Comparison of ENCODE assay signal across 8 cellular contexts in the genomic region with DNA sequence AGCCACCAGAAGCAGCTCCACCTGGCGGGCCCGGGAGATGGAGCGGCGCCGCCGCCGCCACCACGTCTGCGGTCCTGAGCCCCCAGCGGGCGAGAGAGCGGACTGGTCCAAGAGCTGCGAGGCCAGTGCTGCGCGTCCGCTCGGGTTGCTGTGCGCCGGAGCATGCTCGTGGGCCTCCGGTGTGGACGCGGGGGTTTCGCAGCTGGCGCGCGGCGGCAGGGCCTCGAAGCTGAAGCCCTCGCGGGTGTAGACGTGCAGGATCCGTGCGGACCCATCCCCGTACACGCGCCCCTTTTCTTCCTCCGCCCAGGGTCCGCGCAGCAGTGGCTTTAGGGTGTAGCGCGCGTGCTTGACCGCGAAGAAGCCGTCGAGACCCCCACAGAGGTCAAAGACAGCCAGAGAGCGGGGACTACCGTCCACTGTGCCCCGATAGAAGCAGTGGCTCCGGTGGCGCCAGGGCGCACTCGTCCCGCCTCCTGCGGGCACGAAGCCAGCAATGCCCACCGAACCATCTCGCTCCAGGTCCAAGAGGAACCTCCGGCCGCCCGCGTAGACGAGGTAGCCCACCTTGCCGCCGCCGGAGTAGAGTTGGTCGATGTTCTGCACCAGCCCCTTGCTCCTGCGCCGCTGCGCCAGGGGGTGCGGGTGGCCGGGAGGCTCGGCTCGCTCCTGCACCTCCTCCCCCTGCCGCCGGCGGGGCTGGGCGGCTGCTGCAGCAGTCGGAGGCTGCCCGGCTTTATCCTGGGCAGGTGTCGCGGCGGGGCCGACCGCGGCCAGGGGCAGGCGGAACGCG. TPM values are rescaled to one million over a fixed set of nuclear protein-coding genes. Genes with fewer than 3 reads are reported as not detected.
A peak's percentile ranks its signal among the peaks of the same experiment; 100 is the strongest.
DNase-seq lines count a peak whose midpoint lies in the region; ATAC-seq and TF ChIP-seq lines count a peak whose summit lies in the region.

No MANE protein-coding gene starts in this region.

- H3K9ac ChIP-seq in fibroblast of lung (ENCODE audit: insufficient read depth, low read length), result peak overlapping the region; percentile 62

- no peaks in the 10 kb centered on the region for H3K9me3 Mint-ChIP-seq in nephron

- no peaks in the 10 kb centered on the region for H3K27me3 ChIP-seq in fibroblast of lung (ENCODE audit: control insufficient read depth, insufficient read depth, low read length)

- H3K4me3 Mint-ChIP-seq in nephron, result peak overlapping the region; percentile 93 to 96 (median 93)

- peak overlapping the region; percentile 81 for H3K4me3 ChIP-seq in AG10803 (ENCODE audit: low read length)
- peak overlapping the region; percentile 74 to 83 (median 78) for H3K4me3 ChIP-seq in fibroblast of lung (replicated peaks in 1 of 4; ENCODE audit: control extremely low read depth in 1 of 4, insufficient read depth in 1 of 4, low read depth in 3 of 4, low read length in 4 of 4)

- peaks cover 25% of the 10 kb centered on the region for H3K27me3 Mint-ChIP-seq in nephron (ENCODE audit: low read depth)

- H3K36me3 ChIP-seq in fibroblast of lung (ENCODE audit: control insufficient read depth, insufficient read depth, low read length), result no peaks in the 10 kb centered on the region

- H3K4me1 ChIP-seq in fibroblast of lung (ENCODE audit: control insufficient read depth, extremely low read depth, insufficient read depth, low read length), result peaks cover 4% of the 10 kb centered on the region

- H3K4me1 Mint-ChIP-seq in nephron, result peaks cover 25% of the 10 kb centered on the region

- H4K20me1 ChIP-seq in fibroblast of lung (ENCODE audit: control insufficient read depth, extremely low read depth, insufficient read depth, low read length), result no peaks in the 10 kb centered on the region

- no peaks in the 10 kb centered on the region for H3K9me3 ChIP-seq in fibroblast of lung (ENCODE audit: control insufficient read depth, insufficient read depth, low read depth, low read length)

- DNase-seq in AG10803 (ENCODE audit: low read depth) (peak; percentile 70), NCI-H2227 treated with DMSO at 0.1 percent for 48 hours (lab: John Stamatoyannopoulos, UW) (peak; percentile 7), fibroblast of lung (ENCODE audit: low read depth in 2 of 2) (peak in 1 of 2 donors; percentile 16), NCI-H2107 (lab: John Stamatoyannopoulos, UW) (no peak)
- no peak for DNase-seq in stimulated activated CD4-positive, alpha-beta T cell treated with anti-CD3 and anti-CD28 coated beads, Interleukin-2, amount 100 ng/mL, for 48 hours

- no peaks in the 10 kb centered on the region for H3K79me2 ChIP-seq in fibroblast of lung (ENCODE audit: control insufficient read depth, insufficient read depth, low read length)

- peak overlapping the region; percentile 65 for H3K27ac ChIP-seq in fibroblast of lung (ENCODE audit: insufficient read depth, low read length)

- peak overlapping the region; percentile 81 for H2AFZ ChIP-seq in fibroblast of lung (ENCODE audit: low read length)

- H3K36me3 Mint-ChIP-seq in nephron (ENCODE audit: low read depth), result peaks cover 18% of the 10 kb centered on the region

- H3K4me2 ChIP-seq in fibroblast of lung (ENCODE audit: extremely low read depth, insufficient read depth, low read length), result peak overlapping the region; percentile 97

- peak; percentile 47 for TF ChIP-seq CTCF in AG10803 (conservative IDR thresholded peaks at IDR 0.05; ENCODE audit: low read length)
- peak; percentile 25 to 35 for TF ChIP-seq CTCF in fibroblast of lung (conservative IDR thresholded peaks at IDR 0.05 in 1 of 2, IDR thresholded peaks at IDR 0.05 in 1 of 2; ENCODE audit: low read depth in 1 of 2, low read length in 2 of 2)
- TF ChIP-seq CTCF in nephron (IDR thresholded peaks at IDR 0.05; ENCODE audit: unreplicated experiment in 3 of 3), result peak; percentile 32 to 52 (median 36)

- peak overlapping the region; percentile 90 to 98 (median 96) for H3K27ac Mint-ChIP-seq in nephron

- no peak for ATAC-seq in HG03460 (IDR thresholded peaks at IDR 0.05; ENCODE audit: unreplicated experiment)
- ATAC-seq in GM21381 (IDR thresholded peaks at IDR 0.05; ENCODE audit: unreplicated experiment), result no peak

RNA-seq across cellular contexts. Expression of a gene that starts 1.1 kb away (rescaled TPM):
- total RNA-seq in fibroblast of lung, result 3.9 and 4.3 TPM in 2 replicates
- polyA plus RNA-seq in fibroblast of lung, result 2.8 and 12.2 TPM in 2 replicates
- polyA plus RNA-seq in fibroblast of lung (2012), result 2.2 and 9.2 TPM in 2 replicates
- 4.3 and 11.9 TPM in 2 replicates for polyA minus RNA-seq in fibroblast of lung (ENCODE audit: low replicate concordance)

Comparison
In these comparisons a context has a peak if more than half of its experiments do, and no peak if none do; other contexts are left out.
1. DNase-seq: peak in AG10803 (single experiment) and NCI-H2227 treated with DMSO at 0.1 percent for 48 hours (single experiment); none in NCI-H2107 (single experiment) and stimulated activated CD4-positive, alpha-beta T cell treated with anti-CD3 and anti-CD28 coated beads, Interleukin-2, amount 100 ng/mL, for 48 hours (0 of 2).
2. Peak in every context shown above with its lines, with median percentiles within 50 percentile points of each other: CTCF ChIP-seq.